ENCODE assay signal across 1 cellular context in genomic region chr3:81490541-81491288, GRCh38.
A peak's percentile ranks its signal among the peaks of the same experiment; 100 is the strongest.
TF ChIP-seq lines count a peak whose summit lies in the region.

No MANE protein-coding gene starts in this region.

TF ChIP-seq in GM12878, 131 proteins besides CTCF, POLR2A, EP300 and RAD21 (continued from another document):
- no peak for TF ChIP-seq SIX5 (IDR thresholded peaks at IDR 0.05; ENCODE audit: low read depth, low read length, severe bottlenecking)
- no peak for TF ChIP-seq RFX5 (IDR thresholded peaks at IDR 0.05; ENCODE audit: low read depth, low read length)
- TF ChIP-seq CREM (IDR thresholded peaks at IDR 0.05; ENCODE audit: low read depth), result peak; percentile 31; the same call in 1 of the 2 replicates
